ENCODE assay signal across 13 cellular contexts in genomic region chr11:117299351-117300300, GRCh38. TPM values are rescaled to one million over a fixed set of nuclear protein-coding genes. Genes with fewer than 3 reads are reported as not detected.
A peak's percentile ranks its signal among the peaks of the same experiment; 100 is the strongest.
DNase-seq lines count a peak whose midpoint lies in the region; ATAC-seq, FAIRE-seq and TF ChIP-seq lines count a peak whose summit lies in the region.
"Had no signal": no experiment of that assay in that cellular context is flagged by ENCODE, and none has a peak within 500 bp of the region (broad histone marks: within the 10 kb centered on the region; RNA-seq: fewer than 3 reads in every experiment).

No MANE protein-coding gene starts in this region.

- POLR2A ChIA-PET in naive thymus-derived CD4-positive, alpha-beta T cell (lab: Charles Lee): interaction anchor here (0.7 kb wide), 1 partner anchor 467 kb away, joined by 3 read pairs; no protein-coding TSS in a partner anchor

- peaks cover 9% of the 10 kb centered on the region for H3K36me3 Mint-ChIP-seq in endothelial cell (ENCODE audit: low read depth, unreplicated experiment)
- peaks cover 0 to 4% (median 0%) of the 10 kb centered on the region in 5 donors for H3K36me3 Mint-ChIP-seq in naive thymus-derived CD4-positive, alpha-beta T cell

- H3K27me3 Mint-ChIP-seq in endothelial cell (ENCODE audit: unreplicated experiment): no peaks in the 10 kb centered on the region
- peaks cover 0 to 6% (median 3%) of the 10 kb centered on the region in 5 donors for H3K27me3 Mint-ChIP-seq in naive thymus-derived CD4-positive, alpha-beta T cell

- FAIRE-seq in HTR-8/SVneo (lab: Jason Lieb, UNC): no peak
- FAIRE-seq: endothelial cell of umbilical vein had no signal

- TF ChIP-seq POLR2A in ovary (IDR thresholded peaks at IDR 0.05): no peak

- no peaks in the 10 kb centered on the region for H3K9me3 Mint-ChIP-seq in endothelial cell (ENCODE audit: unreplicated experiment)
- peaks cover 0 to 1% (median 0%) of the 10 kb centered on the region in 11 donors for H3K9me3 Mint-ChIP-seq in naive thymus-derived CD4-positive, alpha-beta T cell
- H3K9me3 Mint-ChIP-seq: T-helper 1 cell treated with Interleukin-12 subunit alpha and Interleukin-12 subunit beta and Interleukin-4 antibody, amounts not matched to agents 30 μg/mL and 1 μg/mL, for 36 hours had no signal

- ATAC-seq in right cardiac atrium: peak; percentile 15
- ATAC-seq in naive thymus-derived CD4-positive, alpha-beta T cell: no peak
- ATAC-seq: HCT116 had no signal

- CTCF ChIA-PET in naive thymus-derived CD4-positive, alpha-beta T cell (lab: Charles Lee): no interaction called here

- H3K36me3 ChIP-seq in ovary: no peaks in the 10 kb centered on the region
- no peaks in the 10 kb centered on the region for H3K36me3 ChIP-seq in naive thymus-derived CD4-positive, alpha-beta T cell (ENCODE audit: control insufficient read depth in 2 of 3, insufficient read depth in 3 of 3, low read length in 3 of 3)

- WGBS in right cardiac atrium: 61% methylated on average over 12 of the region's 12 CpGs
- WGBS in ovary, 3 donors: 29 to 36% (median 36%) methylated on average over 12 of the region's 12 CpGs

- no peaks in the 10 kb centered on the region for H3K27me3 ChIP-seq in right cardiac atrium (ENCODE audit: control insufficient read depth, insufficient read depth)
- H3K27me3 ChIP-seq in ovary: no peaks in the 10 kb centered on the region
- H3K27me3 ChIP-seq in naive thymus-derived CD4-positive, alpha-beta T cell (ENCODE audit: control insufficient read depth in 2 of 2, insufficient read depth in 2 of 2, low read length in 2 of 2): no peaks in the 10 kb centered on the region

- H3K27ac ChIP-seq in VCaP (peak overlapping the region; percentile 26; the same call in 1 of the 2 replicates), right cardiac atrium (ENCODE audit: low read length) (no peak overlapping the region), ovary (peak overlapping the region; percentile 13 to 70)
- no peak overlapping the region for H3K27ac ChIP-seq in naive thymus-derived CD4-positive, alpha-beta T cell (ENCODE audit: low read depth, low read length)

- H3K4me3 Mint-ChIP-seq in endothelial cell (ENCODE audit: unreplicated experiment): no peak overlapping the region
- H3K4me3 Mint-ChIP-seq in naive thymus-derived CD4-positive, alpha-beta T cell: no peak overlapping the region
- H3K4me3 Mint-ChIP-seq: T-helper 1 cell treated with Interleukin-12 subunit alpha and Interleukin-12 subunit beta and Interleukin-4 antibody, amounts not matched to agents 30 μg/mL and 1 μg/mL, for 36 hours had no signal

- H3K4me3 ChIP-seq in right cardiac atrium (ENCODE audit: low read length): no peak overlapping the region
- H3K4me3 ChIP-seq in ovary: peak overlapping the region; percentile 20
- H3K4me3 ChIP-seq in naive thymus-derived CD4-positive, alpha-beta T cell (ENCODE audit: low read length): no peak overlapping the region

- peaks cover 3% of the 10 kb centered on the region for H3K4me1 ChIP-seq in right cardiac atrium (ENCODE audit: control insufficient read depth, insufficient read depth, low read length)
- peaks cover 18% of the 10 kb centered on the region for H3K4me1 ChIP-seq in ovary (ENCODE audit: insufficient read depth)
- no peaks in the 10 kb centered on the region for H3K4me1 ChIP-seq in naive thymus-derived CD4-positive, alpha-beta T cell (ENCODE audit: control insufficient read depth in 2 of 2, insufficient read depth in 2 of 2, low read length in 2 of 2)

- DNase-seq in DMS53 treated with DMSO at 0.1 percent for 48 hours (lab: John Stamatoyannopoulos, UW; ENCODE audit: unreplicated experiment): peak; percentile 62
- no peak for DNase-seq in right cardiac atrium
- DNase-seq in ovary: peak in 2 of 5 donors; percentile 31 to 41
- DNase-seq in endothelial cell (ENCODE audit: low spot score): no peak
- DNase-seq in naive thymus-derived CD4-positive, alpha-beta T cell: no peak
- no peak for DNase-seq in HTR-8/SVneo (ENCODE audit: insufficient read length, low spot score)
- no peak for DNase-seq in NCI-H748 (lab: John Stamatoyannopoulos, UW; ENCODE audit: unreplicated experiment)
- DNase-seq: GDM1, MV-4-11 had no signal

- TF ChIP-seq CTCF in VCaP (conservative IDR thresholded peaks at IDR 0.05) (no peak), ovary (IDR thresholded peaks at IDR 0.05) (no peak), endothelial cell (IDR thresholded peaks at IDR 0.05; ENCODE audit: unreplicated experiment) (no peak)

- TF ChIP-seq EP300 in ovary (IDR thresholded peaks at IDR 0.05): no peak

- H3K9me3 ChIP-seq in right cardiac atrium (ENCODE audit: control insufficient read depth, low read length) (no peaks in the 10 kb centered on the region), ovary (no peaks in the 10 kb centered on the region)
- no peaks in the 10 kb centered on the region for H3K9me3 ChIP-seq in naive thymus-derived CD4-positive, alpha-beta T cell (ENCODE audit: control insufficient read depth in 2 of 3, low read length in 3 of 3)

- H3K4me1 Mint-ChIP-seq in endothelial cell (ENCODE audit: unreplicated experiment): peaks cover 23% of the 10 kb centered on the region
- peaks cover 0 to 7% (median 0%) of the 10 kb centered on the region in 7 donors for H3K4me1 Mint-ChIP-seq in naive thymus-derived CD4-positive, alpha-beta T cell

- H3K27ac Mint-ChIP-seq in endothelial cell (ENCODE audit: unreplicated experiment): no peak overlapping the region
- peak overlapping the region in 2 of 9 donors; percentile 55 to 79 for H3K27ac Mint-ChIP-seq in naive thymus-derived CD4-positive, alpha-beta T cell
- H3K27ac Mint-ChIP-seq: T-helper 1 cell treated with Interleukin-12 subunit alpha and Interleukin-12 subunit beta and Interleukin-4 antibody, amounts not matched to agents 30 μg/mL and 1 μg/mL, for 36 hours had no signal

- intact Hi-C loops in right cardiac atrium (cut with DNase I) (no loop called here), ovary (cut with DNase I) (no loop called here)
- intact Hi-C loops in naive thymus-derived CD4-positive, alpha-beta T cell (cut with micrococcal nuclease): no loop called here

RNA-seq across cellular contexts. Expression of gene BACE1-AS, which starts 8.5 kb away (rescaled TPM):
- total RNA-seq in right cardiac atrium: 10 to 100 TPM in 1 of 4 donors, 1 to 10 TPM in 3; 7.0 to 10.5 (median 8.2) TPM
- 6.6 TPM for polyA plus RNA-seq in right cardiac atrium
- 10 to 100 TPM in 5 of 7 donors, 1 to 10 TPM in 2; 5.1 to 20.3 (median 14.2) TPM for total RNA-seq in ovary
- 10 to 100 TPM in 1 of 2 donors, 1 to 10 TPM in 1; 8.0 to 12.7 TPM for polyA plus RNA-seq in ovary
- total RNA-seq in endothelial cell (ENCODE audit: unreplicated experiment): 10.2 TPM
- 10 to 100 TPM in 2 of 5 experiments, 1 to 10 TPM in 3; 4.2 to 13.2 (median 7.7) TPM for total RNA-seq in naive thymus-derived CD4-positive, alpha-beta T cell
- 1 to 10 TPM in 1 of 2 donors, under 1 TPM in 1; 0.82 to 1.5 TPM for polyA plus RNA-seq in naive thymus-derived CD4-positive, alpha-beta T cell

RNA-seq across cellular contexts. Expression of gene BACE1, which starts 16.4 kb away (rescaled TPM):
- 10 to 100 TPM; 14.4 to 19.9 (median 17.6) TPM for total RNA-seq in right cardiac atrium
- polyA plus RNA-seq in right cardiac atrium: 6.6 TPM
- total RNA-seq in ovary: 10 to 100 TPM; 12.6 to 49.6 (median 30.7) TPM
- 10 to 100 TPM; 17.1 to 99.7 TPM for polyA plus RNA-seq in ovary
- 28.4 TPM for total RNA-seq in endothelial cell (ENCODE audit: unreplicated experiment)
- 1 to 10 TPM in 1 of 5 experiments, under 1 TPM in 4; 0.27 to 2.0 (median 0.34) TPM for total RNA-seq in naive thymus-derived CD4-positive, alpha-beta T cell
- polyA plus RNA-seq in naive thymus-derived CD4-positive, alpha-beta T cell: under 1 TPM; 0.23 to 0.37 TPM

RNA-seq across cellular contexts. Expression of gene CEP164, which starts 28.0 kb away (rescaled TPM):
- total RNA-seq in right cardiac atrium: 10 to 100 TPM in 1 of 4 donors, 1 to 10 TPM in 3; 7.9 to 10.6 (median 9.2) TPM
- 8.6 TPM for polyA plus RNA-seq in right cardiac atrium
- total RNA-seq in ovary: 10 to 100 TPM; 21.0 to 50.4 (median 32.9) TPM
- 10 to 100 TPM; 18.6 to 21.0 TPM for polyA plus RNA-seq in ovary
- 28.6 TPM for total RNA-seq in endothelial cell (ENCODE audit: unreplicated experiment)
- total RNA-seq in naive thymus-derived CD4-positive, alpha-beta T cell: 10 to 100 TPM; 36.6 to 47.6 (median 36.8) TPM
- 10 to 100 TPM; 16.2 to 24.9 TPM for polyA plus RNA-seq in naive thymus-derived CD4-positive, alpha-beta T cell

Comparison
In these comparisons a context has a peak if more than half of its experiments do, and no peak if none do; other contexts are left out.
1. H3K27ac ChIP-seq: peak in VCaP (single experiment) and ovary (2 of 2); none in right cardiac atrium (single experiment) and naive thymus-derived CD4-positive, alpha-beta T cell (single experiment).